28 cellular contexts compared by ENCODE assay signal in genomic region chr6:90547079-90547478, GRCh38.
"Had no signal": no experiment of that assay in that cellular context is flagged by ENCODE, and none has a peak within 500 bp of the region (broad histone marks: within the 10 kb centered on the region; RNA-seq: fewer than 3 reads in every experiment).

No MANE protein-coding gene starts in this region.

- ATAC-seq: activated CD8-positive, alpha-beta memory T cell treated with anti-CD3 and anti-CD28 coated beads, Interleukin-2, amount 10 ng/mL, durations not matched to agents 7 days and 5 days; activated T-helper 17 cell treated with anti-CD3 and anti-CD28 coated beads, Interleukin-2, amount 50 U/mL, for 72 hours; body of pancreas had no signal

- H3K4me3 Mint-ChIP-seq: activated CD4-positive, alpha-beta memory T cell treated with anti-CD3 and anti-CD28 coated beads, Interleukin-2, amount 10 ng/mL, durations not matched to agents 7 days and 5 days; activated CD8-positive, alpha-beta memory T cell treated with anti-CD3 and anti-CD28 coated beads, Interleukin-2, amount 10 ng/mL, durations not matched to agents 7 days and 5 days; activated naive CD8-positive, alpha-beta T cell treated with anti-CD3 and anti-CD28 coated beads for 36 hours; activated T-helper 17 cell treated with anti-CD3 and anti-CD28 coated beads, Interleukin-2, amount 50 U/mL, for 72 hours had no signal

- H3K9me3 Mint-ChIP-seq: activated CD4-positive, alpha-beta memory T cell treated with anti-CD3 and anti-CD28 coated beads, Interleukin-2, amount 10 ng/mL, durations not matched to agents 7 days and 5 days; activated naive CD8-positive, alpha-beta T cell treated with anti-CD3 and anti-CD28 coated beads for 36 hours; activated T-helper 17 cell treated with anti-CD3 and anti-CD28 coated beads, Interleukin-2, amount 50 U/mL, for 72 hours had no signal

- H3K27me3 Mint-ChIP-seq: activated CD4-positive, alpha-beta memory T cell treated with anti-CD3 and anti-CD28 coated beads, Interleukin-2, amount 10 ng/mL, durations not matched to agents 7 days and 5 days; activated CD8-positive, alpha-beta memory T cell treated with anti-CD3 and anti-CD28 coated beads, Interleukin-2, amount 10 ng/mL, durations not matched to agents 7 days and 5 days; activated naive CD8-positive, alpha-beta T cell treated with anti-CD3 and anti-CD28 coated beads for 36 hours; activated T-helper 17 cell treated with anti-CD3 and anti-CD28 coated beads, Interleukin-2, amount 50 U/mL, for 72 hours had no signal

- H3K4me3 ChIP-seq: body of pancreas, breast epithelium, PC-9 had no signal

- H2AFZ ChIP-seq: PC-9 had no signal

- H3K27ac ChIP-seq: body of pancreas, breast epithelium, PC-9 had no signal

- H3K27me3 ChIP-seq: body of pancreas, breast epithelium had no signal

- H3K36me3 ChIP-seq: breast epithelium had no signal

- H3K27ac Mint-ChIP-seq: activated CD4-positive, alpha-beta memory T cell treated with anti-CD3 and anti-CD28 coated beads, Interleukin-2, amount 10 ng/mL, durations not matched to agents 7 days and 5 days; activated CD8-positive, alpha-beta memory T cell treated with anti-CD3 and anti-CD28 coated beads, Interleukin-2, amount 10 ng/mL, durations not matched to agents 7 days and 5 days; activated naive CD8-positive, alpha-beta T cell treated with anti-CD3 and anti-CD28 coated beads for 36 hours; activated T-helper 17 cell treated with anti-CD3 and anti-CD28 coated beads, Interleukin-2, amount 50 U/mL, for 72 hours had no signal

- DNase-seq: activated CD4-positive, alpha-beta memory T cell treated with anti-CD3 and anti-CD28 coated beads, Interleukin-2, amount 10 ng/mL, durations not matched to agents 7 days and 5 days; activated CD4-positive, alpha-beta T cell treated with anti-CD3 and anti-CD28 coated beads for 4 hours; activated CD4-positive, CD25-positive, alpha-beta regulatory T cell treated with anti-CD3 and anti-CD28 coated beads, Interleukin-2, amount 50 U/mL, for 72 hours; activated CD8-positive, alpha-beta memory T cell treated with anti-CD3 and anti-CD28 coated beads for 24 hours; activated CD8-positive, alpha-beta memory T cell treated with anti-CD3 and anti-CD28 coated beads, Interleukin-2, amount 10 ng/mL, durations not matched to agents 7 days and 5 days; activated CD8-positive, alpha-beta memory T cell treated with anti-CD3 and anti-CD28 coated beads, Interleukin-2, amount 50 U/mL, for 48 hours; activated effector memory CD4-positive, alpha-beta T cell treated with anti-CD3 and anti-CD28 coated beads, Interleukin-2, amount 50 U/mL, for 16 hours; activated naive CD4-positive, alpha-beta T cell; activated naive CD4-positive, alpha-beta T cell treated with anti-CD3 and anti-CD28 coated beads, Interleukin-2, amount 50 U/mL, for 16 hours; activated naive CD8-positive, alpha-beta T cell treated with anti-CD3 and anti-CD28 coated beads for 36 hours; activated T-cell treated with anti-CD3 and anti-CD28 coated beads, Interleukin-2, amount 50 U/mL, for 48 hours; amygdala; body of pancreas; NCI-H1105; NCI-H1417 treated with DMSO at 0.1 percent for 48 hours; NCI-H187 treated with DMSO at 0.1 percent for 48 hours; NCI-H2081; NCI-H345; NCI-H524 treated with DMSO at 0.1 percent for 48 hours; NK-92 treated with Interleukin-12 subunit alpha and Interleukin-12 subunit beta, amount 100 ng/mL, for 24 hours; PC-9; Right ventricle myocardium superior; SW 1271; T-helper 1 cell; T-helper 2 cell; T-helper 9 cell had no signal

- H3K4me1 ChIP-seq: body of pancreas, breast epithelium had no signal

- H3K4me2 ChIP-seq: PC-9 had no signal

- H3K9me3 ChIP-seq: body of pancreas, breast epithelium had no signal
